ENCODE assay signal across 17 cellular contexts in genomic region chr5:179368806-179369529, GRCh38. TPM values are rescaled to one million over a fixed set of nuclear protein-coding genes. Genes with fewer than 3 reads are reported as not detected.
A peak's percentile ranks its signal among the peaks of the same experiment; 100 is the strongest.
DNase-seq lines count a peak whose midpoint lies in the region; ATAC-seq and TF ChIP-seq lines count a peak whose summit lies in the region.
"Had no signal": no experiment of that assay in that cellular context is flagged by ENCODE, and none has a peak within 500 bp of the region (broad histone marks: within the 10 kb centered on the region; RNA-seq: fewer than 3 reads in every experiment).

No MANE protein-coding gene starts in this region.

- peak; percentile 15 for DNase-seq in activated naive CD4-positive, alpha-beta T cell treated with anti-CD3 and anti-CD28 coated beads, Interleukin-2, amount 10 ng/mL, durations not matched to agents 7 days and 5 days
- DNase-seq in activated naive CD4-positive, alpha-beta T cell (lab: John Stamatoyannopoulos, UW), result no peak
- peak; percentile 73 for DNase-seq in RWPE2 (ENCODE audit: low spot score)
- DNase-seq in nephron progenitor cell, result no peak
- peak; percentile 34 to 71 for DNase-seq in aorta
- DNase-seq in OCI-M1 (lab: John Stamatoyannopoulos, UW), result no peak
- no peak for DNase-seq in C1 segment of cervical spinal cord (lab: John Stamatoyannopoulos, UW)
- DNase-seq: CD8-positive, alpha-beta T cell; DMS79 treated with DMSO at 0.1 percent for 48 hours; MV-4-11; NCI-H187 treated with DMSO at 0.1 percent for 48 hours; NCI-H526; PC-9; SJCRH30 had no signal

- H3K36me3 Mint-ChIP-seq in activated naive CD4-positive, alpha-beta T cell treated with anti-CD3 and anti-CD28 coated beads, Interleukin-2, amount 10 ng/mL, durations not matched to agents 7 days and 5 days, result no peaks in the 10 kb centered on the region
- no peaks in the 10 kb centered on the region for H3K36me3 Mint-ChIP-seq in nephron progenitor cell (ENCODE audit: low read depth)
- H3K36me3 Mint-ChIP-seq: CD8-positive, alpha-beta T cell had no signal

- no peak for TF ChIP-seq CTCF in RWPE2 (IDR thresholded peaks at IDR 0.05; ENCODE audit: poor library complexity, severe bottlenecking)
- no peak for TF ChIP-seq CTCF in nephron progenitor cell (IDR thresholded peaks at IDR 0.05)

- H3K27me3 ChIP-seq in RWPE2 (ENCODE audit: insufficient read depth, poor library complexity, severe bottlenecking) (no peaks in the 10 kb centered on the region), aorta (ENCODE audit: control insufficient read depth in 1 of 2, insufficient read depth in 2 of 2, low read length in 1 of 2) (no peaks in the 10 kb centered on the region)

- no peaks in the 10 kb centered on the region for H3K9me3 Mint-ChIP-seq in activated naive CD4-positive, alpha-beta T cell treated with anti-CD3 and anti-CD28 coated beads, Interleukin-2, amount 10 ng/mL, durations not matched to agents 7 days and 5 days
- H3K9me3 Mint-ChIP-seq in nephron progenitor cell, result peaks cover 4% of the 10 kb centered on the region
- H3K9me3 Mint-ChIP-seq: CD8-positive, alpha-beta T cell had no signal

- H3K27ac Mint-ChIP-seq in activated naive CD4-positive, alpha-beta T cell treated with anti-CD3 and anti-CD28 coated beads, Interleukin-2, amount 10 ng/mL, durations not matched to agents 7 days and 5 days, result no peak overlapping the region
- H3K27ac Mint-ChIP-seq in nephron progenitor cell, result peak overlapping the region; percentile 39
- H3K27ac Mint-ChIP-seq: CD8-positive, alpha-beta T cell had no signal

- H3K4me1 ChIP-seq in RWPE2 (ENCODE audit: insufficient read depth, poor library complexity, severe bottlenecking) (no peaks in the 10 kb centered on the region), aorta (ENCODE audit: control insufficient read depth in 1 of 2, insufficient read depth in 2 of 2, low read length in 2 of 2) (no peaks in the 10 kb centered on the region)
- H3K4me1 ChIP-seq: A549, SJCRH30 had no signal

- 90 to 95% methylated on average over 17 of the region's 17 CpGs for WGBS in aorta, 2 donors

- no peaks in the 10 kb centered on the region for H3K4me1 Mint-ChIP-seq in activated naive CD4-positive, alpha-beta T cell treated with anti-CD3 and anti-CD28 coated beads, Interleukin-2, amount 10 ng/mL, durations not matched to agents 7 days and 5 days
- peaks cover 24% of the 10 kb centered on the region for H3K4me1 Mint-ChIP-seq in nephron progenitor cell

- H3K27me3 Mint-ChIP-seq in activated naive CD4-positive, alpha-beta T cell treated with anti-CD3 and anti-CD28 coated beads, Interleukin-2, amount 10 ng/mL, durations not matched to agents 7 days and 5 days, result no peaks in the 10 kb centered on the region
- peaks cover 12% of the 10 kb centered on the region for H3K27me3 Mint-ChIP-seq in nephron progenitor cell (ENCODE audit: low read depth, poor library complexity)

- intact Hi-C loops in aorta (cut with DNase I), result no loop called here

- H3K4me3 Mint-ChIP-seq in activated naive CD4-positive, alpha-beta T cell treated with anti-CD3 and anti-CD28 coated beads, Interleukin-2, amount 10 ng/mL, durations not matched to agents 7 days and 5 days, result no peak overlapping the region
- H3K4me3 Mint-ChIP-seq in nephron progenitor cell, result no peak overlapping the region
- H3K4me3 Mint-ChIP-seq: CD8-positive, alpha-beta T cell had no signal

- ATAC-seq in RWPE2 (ENCODE audit: low read depth) (no peak), aorta (ENCODE audit: low FRiP score) (no peak)
- ATAC-seq: A549; CD8-positive, alpha-beta T cell had no signal

- CTCF ChIA-PET in activated naive CD4-positive, alpha-beta T cell treated with anti-CD3 and anti-CD28 coated beads, Interleukin-2, amount 10 ng/mL, durations not matched to agents 7 days and 5 days (lab: Charles Lee), result no interaction called here

- no peak overlapping the region for H3K27ac ChIP-seq in RWPE2 (ENCODE audit: poor library complexity, severe bottlenecking)
- H3K27ac ChIP-seq in aorta (ENCODE audit: low read depth in 1 of 2, low read length in 2 of 2), result no peak overlapping the region
- H3K27ac ChIP-seq: A549, KMS-11, PC-9, RWPE1, SJCRH30 had no signal

- H3K4me3 ChIP-seq in RWPE2 (ENCODE audit: severe bottlenecking) (no peak overlapping the region), aorta (ENCODE audit: low read length in 2 of 2) (no peak overlapping the region)
- H3K4me3 ChIP-seq: A549, PC-9, SJCRH30 had no signal

- no peaks in the 10 kb centered on the region for H3K36me3 ChIP-seq in RWPE2 (ENCODE audit: low read depth)
- H3K36me3 ChIP-seq in aorta (ENCODE audit: control insufficient read depth in 1 of 2, insufficient read depth in 2 of 2, low read length in 1 of 2), result no peaks in the 10 kb centered on the region
- H3K36me3 ChIP-seq: SJCRH30 had no signal

- H3K9me3 ChIP-seq in RWPE2 (ENCODE audit: severe bottlenecking), result no peaks in the 10 kb centered on the region
- no peaks in the 10 kb centered on the region for H3K9me3 ChIP-seq in aorta (ENCODE audit: control insufficient read depth, low read length)
- H3K9me3 ChIP-seq: SJCRH30 had no signal

RNA-seq across cellular contexts. Expression of gene ADAMTS2, which starts 23.7 kb away (rescaled TPM):
- total RNA-seq in aorta, result 10 to 100 TPM; 24.5 to 49.8 TPM
- 10 to 100 TPM in 1 of 2 donors, 1 to 10 TPM in 1; 4.8 to 39.5 TPM for polyA plus RNA-seq in aorta
- total RNA-seq: CD8-positive, alpha-beta T cell; PC-9; SJCRH30 had no signal
- polyA plus RNA-seq: A549 had no signal

Comparison
In these comparisons a context has a peak if more than half of its experiments do, and no peak if none do; other contexts are left out.
1. DNase-seq: peak in activated naive CD4-positive, alpha-beta T cell treated with anti-CD3 and anti-CD28 coated beads, Interleukin-2, amount 10 ng/mL, durations not matched to agents 7 days and 5 days (single experiment), RWPE2 (single experiment) and aorta (2 of 2); none in activated naive CD4-positive, alpha-beta T cell (0 of 4), nephron progenitor cell (single experiment), OCI-M1 (single experiment) and C1 segment of cervical spinal cord (0 of 14).